34 cellular contexts compared by ENCODE assay signal in the genomic region with DNA sequence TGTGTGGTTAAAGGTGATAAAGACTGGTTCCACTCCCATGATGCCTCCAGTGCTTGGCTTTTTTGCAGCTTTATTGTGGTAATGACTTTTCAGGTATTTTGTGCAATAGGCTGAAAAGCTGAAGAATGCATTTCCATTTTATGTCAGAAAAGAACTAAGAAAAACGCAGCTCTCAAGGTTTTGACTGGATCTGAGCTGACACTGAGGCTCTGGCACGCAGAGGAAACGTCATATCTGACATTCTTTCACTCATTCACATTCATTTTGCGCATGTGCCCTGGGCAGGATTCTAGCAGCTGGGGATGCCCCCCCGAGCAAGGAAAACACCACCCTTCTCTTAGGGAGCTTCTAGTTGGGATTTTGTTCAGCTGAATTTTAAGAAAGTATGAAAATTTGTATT.
"Had no signal": no experiment of that assay in that cellular context is flagged by ENCODE, and none has a peak within 500 bp of the region (broad histone marks: within the 10 kb centered on the region; RNA-seq: fewer than 3 reads in every experiment).

No MANE protein-coding gene starts in this region.

- H3K9ac ChIP-seq: KMS-11 had no signal

- H3K36me3 ChIP-seq: MG63 had no signal

- H3K9me3 ChIP-seq: MG63 had no signal

- H3K27ac ChIP-seq: KMS-11 had no signal

- H3K4me3 ChIP-seq: MG63 had no signal

- DNase-seq: Karpas-422, Kasumi-1, MG63, MM.1S, MV-4-11, NCI-H1048, NCI-H1092, NCI-H1092 treated with DMSO at 0.1 percent for 48 hours, NCI-H1105, NCI-H1105 treated with DMSO at 0.1 percent for 48 hours, NCI-H1417, NCI-H1417 treated with DMSO at 0.1 percent for 48 hours, NCI-H1436, NCI-H1436 treated with DMSO at 0.1 percent for 48 hours, NCI-H146, NCI-H1694, NCI-H1694 treated with DMSO at 0.1 percent for 48 hours, NCI-H187, NCI-H187 treated with DMSO at 0.1 percent for 48 hours, NCI-H1930, NCI-H2029, NCI-H2029 treated with DMSO at 0.1 percent for 48 hours, NCI-H2081, NCI-H2081 treated with DMSO at 0.1 percent for 48 hours, NCI-H2107, NCI-H2171, NCI-H2171 treated with DMSO at 0.1 percent for 48 hours, NCI-H2227 treated with DMSO at 0.1 percent for 48 hours, NCI-H226, NCI-H345, NCI-H446, NCI-H446 treated with DMSO at 0.1 percent for 48 hours, NCI-H510A had no signal

- H3K4me2 ChIP-seq: KMS-11 had no signal
